In genomic region chr6:26476893-26477292, GRCh38 we compare ENCODE assay signal across 16 cellular contexts. TPM values are rescaled to one million over a fixed set of nuclear protein-coding genes. Genes with fewer than 3 reads are reported as not detected.
DNase-seq lines count a peak whose midpoint lies in the region; ATAC-seq, FAIRE-seq and TF ChIP-seq lines count a peak whose summit lies in the region.
"Had no signal": no experiment of that assay in that cellular context is flagged by ENCODE, and none has a peak within 500 bp of the region (broad histone marks: within the 10 kb centered on the region; RNA-seq: fewer than 3 reads in every experiment).

No MANE protein-coding gene starts in this region.

- 81 to 83% methylated on average over 4 of the region's 4 CpGs for WGBS in upper lobe of left lung, 2 donors

- H3K79me2 ChIP-seq in SU-DHL-6 (ENCODE audit: insufficient read depth, low read length): no peaks in the 10 kb centered on the region

- no peak for TF ChIP-seq POLR2A in upper lobe of left lung (IDR thresholded peaks at IDR 0.05)

- intact Hi-C loops in left ventricle myocardium inferior (cut with micrococcal nuclease) (no loop called here), left ventricle myocardium superior (cut with micrococcal nuclease) (no loop called here), kidney (cut with DNase I) (no loop called here)

- peak overlapping the region; percentile 56 for H2AFZ ChIP-seq in SU-DHL-6 (ENCODE audit: low read depth, low read length, severe bottlenecking)

- H3K27me3 ChIP-seq in left ventricle myocardium inferior (ENCODE audit: low read depth) (no peaks in the 10 kb centered on the region), SU-DHL-6 (ENCODE audit: low read length) (no peaks in the 10 kb centered on the region), layer of hippocampus (ENCODE audit: control insufficient read depth, insufficient read depth, low read length) (no peaks in the 10 kb centered on the region), upper lobe of left lung (no peaks in the 10 kb centered on the region)
- H3K27me3 ChIP-seq: BE2C had no signal

- H3K4me2 ChIP-seq in SU-DHL-6 (ENCODE audit: low read depth, low read length, poor library complexity, severe bottlenecking): peak overlapping the region; percentile 91

- H3K4me1 ChIP-seq in left ventricle myocardium inferior: peaks cover 18% of the 10 kb centered on the region
- H3K4me1 ChIP-seq in upper lobe of left lung: peaks cover 15 to 30% (median 19%) of the 10 kb centered on the region in 4 donors
- peaks cover 4 to 5% of the 10 kb centered on the region in 2 donors for H3K4me1 ChIP-seq in kidney (ENCODE audit: control insufficient read depth in 1 of 2, insufficient read depth in 1 of 2, low read depth in 1 of 2, low read length in 2 of 2)

- TF ChIP-seq CTCF in left ventricle myocardium inferior (IDR thresholded peaks at IDR 0.05; ENCODE audit: borderline replicate concordance) (no peak), SU-DHL-6 (IDR thresholded peaks at IDR 0.05; ENCODE audit: insufficient read depth, low read length, poor library complexity, severe bottlenecking) (no peak), upper lobe of left lung (IDR thresholded peaks at IDR 0.05) (no peak), kidney (IDR thresholded peaks at IDR 0.05; ENCODE audit: borderline replicate concordance, extremely low read depth, insufficient read depth) (no peak)

- H4K20me1 ChIP-seq in SU-DHL-6 (ENCODE audit: low read depth, low read length): no peaks in the 10 kb centered on the region

- FAIRE-seq in kidney (lab: Jason Lieb, UNC): no peak
- FAIRE-seq: islet of Langerhans had no signal

- DNase-seq in left ventricle myocardium inferior (no peak), left ventricle myocardium superior (no peak), upper lobe of left lung (no peak), NK-92 (lab: John Stamatoyannopoulos, UW; ENCODE audit: unreplicated experiment) (no peak), SK-N-DZ (ENCODE audit: low spot score) (no peak), kidney (no peak)
- DNase-seq: foreskin fibroblast; NCI-H2171; stimulated activated CD8-positive, alpha-beta memory T cell treated with anti-CD3 and anti-CD28 coated beads, Interleukin-4, amount 100 ng/mL, for 48 hours had no signal

- peaks cover 4% of the 10 kb centered on the region for H3K9me3 ChIP-seq in left ventricle myocardium inferior (replicated peaks)
- peaks cover 13% of the 10 kb centered on the region; the same call in 1 of the 2 replicates for H3K9me3 ChIP-seq in SU-DHL-6 (ENCODE audit: insufficient read depth, low read length)
- no peaks in the 10 kb centered on the region for H3K9me3 ChIP-seq in upper lobe of left lung
- H3K9me3 ChIP-seq in kidney (ENCODE audit: control insufficient read depth in 1 of 2, low read length in 2 of 2): no peaks in the 10 kb centered on the region
- H3K9me3 ChIP-seq: BE2C had no signal

- peaks cover 32% of the 10 kb centered on the region for H3F3A ChIP-seq in SU-DHL-6 (ENCODE audit: insufficient read depth)

- H3K27ac ChIP-seq in left ventricle myocardium inferior (replicated peaks) (peak overlapping the region; percentile 31), SU-DHL-6 (ENCODE audit: low read depth, low read length) (peak overlapping the region; percentile 87), layer of hippocampus (ENCODE audit: low read depth, low read length) (peak overlapping the region; percentile 7), upper lobe of left lung (peak overlapping the region; percentile 33 to 73 (median 48)), kidney (ENCODE audit: low read depth in 2 of 2, low read length in 2 of 2) (no peak overlapping the region)

- H3K36me3 ChIP-seq in left ventricle myocardium inferior (no peaks in the 10 kb centered on the region), SU-DHL-6 (ENCODE audit: low read length) (peaks cover 12% of the 10 kb centered on the region), upper lobe of left lung (no peaks in the 10 kb centered on the region), kidney (ENCODE audit: control insufficient read depth in 1 of 2, insufficient read depth in 2 of 2, low read length in 2 of 2) (no peaks in the 10 kb centered on the region)
- H3K36me3 ChIP-seq: BE2C had no signal

- H3K4me3 ChIP-seq in left ventricle myocardium inferior (no peak overlapping the region), SU-DHL-6 (ENCODE audit: insufficient read depth, low read length, poor library complexity, severe bottlenecking) (peak overlapping the region; percentile 7), upper lobe of left lung (no peak overlapping the region), kidney (ENCODE audit: low read length in 2 of 2) (no peak overlapping the region)

- peak overlapping the region; percentile 37 for H3K9ac ChIP-seq in SU-DHL-6 (ENCODE audit: low read length)
- no peak overlapping the region for H3K9ac ChIP-seq in kidney (ENCODE audit: low read length in 2 of 2)

- no peaks in the 10 kb centered on the region for H3K9me2 ChIP-seq in SU-DHL-6 (replicated peaks; ENCODE audit: insufficient read depth, low read length)

- ATAC-seq in left ventricle myocardium superior: no peak
- ATAC-seq in upper lobe of left lung (ENCODE audit: low FRiP score in 2 of 2): no peak
- ATAC-seq: activated naive CD4-positive, alpha-beta T cell treated with anti-CD3 and anti-CD28 coated beads, Interleukin-2, amount 50 U/mL, for 72 hours had no signal

- no peak for TF ChIP-seq EP300 in upper lobe of left lung (IDR thresholded peaks at IDR 0.05)

RNA-seq across cellular contexts. Expression of gene BTN2A1, which starts 19.1 kb away (rescaled TPM):
- total RNA-seq in left ventricle myocardium inferior (16.0 TPM), left ventricle myocardium superior (14.6 TPM), upper lobe of left lung (10 to 100 TPM; 17.2 to 34.6 (median 21.2) TPM), kidney (19.1 TPM)
- 17.2 and 17.9 TPM in 2 replicates for polyA plus RNA-seq in SK-N-DZ (2014; cell fraction: cytosol; rRNA removed)
- polyA plus RNA-seq in SK-N-DZ (2014; cell fraction: nucleus; rRNA removed): 19.9 and 23.3 TPM in 2 replicates
- polyA plus RNA-seq in kidney (ENCODE audit: insufficient read depth, low read depth, low replicate concordance): 15.6 TPM

RNA-seq across cellular contexts. Expression of gene BTN1A1, which starts 23.2 kb away (rescaled TPM):
- total RNA-seq in left ventricle myocardium inferior (not detected), left ventricle myocardium superior (not detected), upper lobe of left lung (not detected), kidney (0.09 TPM)
- polyA plus RNA-seq in SK-N-DZ (2014; cell fraction: cytosol; rRNA removed): 0.03 and 0.16 TPM in 2 replicates
- polyA plus RNA-seq in SK-N-DZ (2014; cell fraction: nucleus; rRNA removed): 0.17 TPM in 1 of 2 replicates, not detected in the other
- not detected for polyA plus RNA-seq in kidney (ENCODE audit: insufficient read depth, low read depth, low replicate concordance)
- total RNA-seq: dermis microvascular lymphatic vessel endothelial cell, RPMI7951 had no signal

RNA-seq across cellular contexts. Expression of gene BTN3A3, which starts 36.6 kb away (rescaled TPM):
- total RNA-seq in left ventricle myocardium inferior: 8.3 TPM
- total RNA-seq in left ventricle myocardium superior: 8.9 TPM
- total RNA-seq in upper lobe of left lung: 10 to 100 TPM; 18.7 to 51.3 (median 38.0) TPM
- 0.38 TPM in 1 of 2 replicates, not detected in the other for polyA plus RNA-seq in SK-N-DZ (2014; cell fraction: cytosol; rRNA removed)
- polyA plus RNA-seq in SK-N-DZ (2014; cell fraction: nucleus; rRNA removed): 0.26 and 1.3 TPM in 2 replicates
- total RNA-seq in kidney: 20.3 TPM
- 7.9 TPM for polyA plus RNA-seq in kidney (ENCODE audit: insufficient read depth, low read depth, low replicate concordance)

Comparison
In these comparisons a context has a peak if more than half of its experiments do, and no peak if none do; other contexts are left out.
1. H3K27ac ChIP-seq: peak in left ventricle myocardium inferior (single experiment), SU-DHL-6 (single experiment), layer of hippocampus (single experiment) and upper lobe of left lung (4 of 4); none in kidney (0 of 2).